In the genomic region with DNA sequence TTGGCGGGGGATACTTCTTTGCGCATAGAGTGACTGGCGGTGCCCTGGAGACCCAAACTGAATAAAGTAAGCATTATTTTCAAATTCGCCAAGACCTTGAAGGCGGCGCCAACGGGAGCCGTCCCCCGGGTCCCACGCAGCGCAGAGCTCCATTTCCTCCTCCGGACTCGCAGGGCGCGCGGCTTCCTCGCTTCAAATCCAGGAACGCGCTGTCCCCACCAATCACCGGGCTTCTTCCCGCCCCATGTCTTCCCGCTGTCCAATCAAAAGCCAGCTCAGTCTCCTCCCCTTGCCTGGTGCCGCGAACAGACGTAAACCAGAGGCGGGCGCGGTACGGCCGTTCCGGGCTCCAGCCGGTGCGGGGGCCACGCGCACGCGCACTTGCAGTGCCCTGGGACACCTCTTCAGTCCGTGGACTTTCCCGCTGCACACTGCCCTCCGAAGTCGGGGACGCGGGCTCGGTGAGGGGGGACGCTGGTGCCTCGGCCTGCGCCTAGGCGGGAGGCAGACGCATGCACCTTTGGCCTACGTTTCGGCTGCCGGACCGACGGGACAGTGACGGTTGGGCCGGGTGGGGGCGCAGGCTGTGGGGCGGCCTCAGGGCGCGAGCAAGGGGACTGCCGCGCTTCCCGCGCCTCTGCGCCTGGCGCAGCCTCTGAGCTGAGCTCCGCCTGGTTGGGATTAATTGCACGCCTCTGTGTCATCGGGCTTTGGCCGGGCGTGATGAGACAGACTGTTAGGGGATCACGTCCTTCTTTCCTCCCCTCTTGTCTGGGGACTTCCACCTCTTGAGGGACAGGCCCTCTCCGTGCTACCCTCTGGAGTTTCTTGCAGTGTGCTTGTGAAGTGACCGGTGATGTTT, we compare ENCODE assay signal across 8 cellular contexts. TPM values are rescaled to one million over a fixed set of nuclear protein-coding genes. Genes with fewer than 3 reads are reported as not detected.
DNase-seq lines count a peak whose midpoint lies in the region; ATAC-seq and TF ChIP-seq lines count a peak whose summit lies in the region.

A gene with protein sequence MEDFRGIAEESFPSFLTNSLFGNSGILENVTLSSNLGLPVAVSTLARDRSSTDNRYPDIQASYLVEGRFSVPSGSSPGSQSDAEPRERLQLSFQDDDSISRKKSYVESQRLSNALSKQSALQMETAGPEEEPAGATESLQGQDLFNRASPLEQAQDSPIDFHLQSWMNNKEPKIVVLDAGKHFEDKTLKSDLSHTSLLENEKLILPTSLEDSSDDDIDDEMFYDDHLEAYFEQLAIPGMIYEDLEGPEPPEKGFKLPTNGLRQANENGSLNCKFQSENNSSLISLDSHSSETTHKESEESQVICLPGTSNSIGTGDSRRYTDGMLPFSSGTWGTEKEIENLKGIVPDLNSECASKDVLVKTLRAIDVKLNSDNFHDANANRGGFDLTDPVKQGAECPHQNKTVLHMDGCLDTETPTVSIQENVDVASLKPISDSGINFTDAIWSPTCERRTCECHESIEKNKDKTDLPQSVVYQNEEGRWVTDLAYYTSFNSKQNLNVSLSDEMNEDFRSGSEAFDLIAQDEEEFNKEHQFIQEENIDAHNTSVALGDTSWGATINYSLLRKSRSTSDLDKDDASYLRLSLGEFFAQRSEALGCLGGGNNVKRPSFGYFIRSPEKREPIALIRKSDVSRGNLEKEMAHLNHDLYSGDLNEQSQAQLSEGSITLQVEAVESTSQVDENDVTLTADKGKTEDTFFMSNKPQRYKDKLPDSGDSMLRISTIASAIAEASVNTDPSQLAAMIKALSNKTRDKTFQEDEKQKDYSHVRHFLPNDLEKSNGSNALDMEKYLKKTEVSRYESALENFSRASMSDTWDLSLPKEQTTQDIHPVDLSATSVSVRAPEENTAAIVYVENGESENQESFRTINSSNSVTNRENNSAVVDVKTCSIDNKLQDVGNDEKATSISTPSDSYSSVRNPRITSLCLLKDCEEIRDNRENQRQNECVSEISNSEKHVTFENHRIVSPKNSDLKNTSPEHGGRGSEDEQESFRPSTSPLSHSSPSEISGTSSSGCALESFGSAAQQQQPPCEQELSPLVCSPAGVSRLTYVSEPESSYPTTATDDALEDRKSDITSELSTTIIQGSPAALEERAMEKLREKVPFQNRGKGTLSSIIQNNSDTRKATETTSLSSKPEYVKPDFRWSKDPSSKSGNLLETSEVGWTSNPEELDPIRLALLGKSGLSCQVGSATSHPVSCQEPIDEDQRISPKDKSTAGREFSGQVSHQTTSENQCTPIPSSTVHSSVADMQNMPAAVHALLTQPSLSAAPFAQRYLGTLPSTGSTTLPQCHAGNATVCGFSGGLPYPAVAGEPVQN (N-terminal part only) (plus strand): TSS at position 386 of the 862 bp plus-strand sequence. CDS start 8,063 bp downstream, outside the sequence.

- DNase-seq in DMS53 treated with DMSO at 0.1 percent for 48 hours (lab: John Stamatoyannopoulos, UW; ENCODE audit: unreplicated experiment): peak; percentile 99
- peak; percentile 100 for DNase-seq in KBM-7
- peak; percentile 96 for DNase-seq in activated T-cell treated with anti-CD3 and anti-CD28 coated beads, Interleukin-2, amount 50 U/mL, for 24 hours
- peak; percentile 100 for DNase-seq in erythroblast (lab: John Stamatoyannopoulos, UW)
- peak; percentile 92 to 93 for DNase-seq in stimulated activated CD8-positive, alpha-beta memory T cell treated with anti-CD3 and anti-CD28 coated beads, Interleukin-7, amount 100 ng/mL, for 1 hour (ENCODE audit: low read depth in 2 of 2)

- ATAC-seq in GM21717 (IDR thresholded peaks at IDR 0.05; ENCODE audit: unreplicated experiment): peak; percentile 77

- in situ Hi-C loops in KBM-7 (cut with MboI; ENCODE audit: low pct_unique_long_range_greater_than_20kb, low sequenced_read_pairs): no loop called here

- peaks cover 23% of the 10 kb centered on the region for H3K4me1 ChIP-seq in mucosa of stomach (ENCODE audit: control insufficient read depth, insufficient read depth, low read length)

- H3K4me3 Mint-ChIP-seq in activated T-cell treated with anti-CD3 and anti-CD28 coated beads, Interleukin-2, amount 50 U/mL, for 24 hours: peak within 1 kb of the TSS; percentile 94

- peaks cover 19% of the 10 kb centered on the region for H3K4me1 Mint-ChIP-seq in activated T-cell treated with anti-CD3 and anti-CD28 coated beads, Interleukin-2, amount 50 U/mL, for 24 hours (ENCODE audit: low read depth)

- no peaks in the 10 kb centered on the region for H3K9me3 ChIP-seq in mucosa of stomach (ENCODE audit: control insufficient read depth, low read length)

- H3K36me3 ChIP-seq in mucosa of stomach (ENCODE audit: control insufficient read depth, insufficient read depth, low read length): no peaks in the 10 kb centered on the region

- peak within 1 kb of the TSS; percentile 93 for H3K4me3 ChIP-seq in mucosa of stomach (ENCODE audit: low read length)

- TF ChIP-seq POLR2A in erythroblast (IDR thresholded peaks at IDR 0.05; ENCODE audit: low read length): peak; percentile 99

- H3K36me3 Mint-ChIP-seq in activated T-cell treated with anti-CD3 and anti-CD28 coated beads, Interleukin-2, amount 50 U/mL, for 24 hours (ENCODE audit: low read depth): peaks cover 30% of the 10 kb centered on the region

- peak within 1 kb of the TSS; percentile 78 for H3K9ac ChIP-seq in mucosa of stomach (ENCODE audit: low read length)

- no peaks in the 10 kb centered on the region for H3K27me3 ChIP-seq in mucosa of stomach (ENCODE audit: control insufficient read depth, insufficient read depth, low read length)

- H3K27ac Mint-ChIP-seq in activated T-cell treated with anti-CD3 and anti-CD28 coated beads, Interleukin-2, amount 50 U/mL, for 24 hours: peak within 1 kb of the TSS; percentile 95

- H3K27me3 Mint-ChIP-seq in activated T-cell treated with anti-CD3 and anti-CD28 coated beads, Interleukin-2, amount 50 U/mL, for 24 hours: no peaks in the 10 kb centered on the region

- H3K9me3 Mint-ChIP-seq in activated T-cell treated with anti-CD3 and anti-CD28 coated beads, Interleukin-2, amount 50 U/mL, for 24 hours: no peaks in the 10 kb centered on the region

TF ChIP-seq in PFSK-1, 5 proteins besides CTCF, POLR2A, EP300 and RAD21:
- TF ChIP-seq TAF1 (IDR thresholded peaks at IDR 0.05; ENCODE audit: borderline replicate concordance, insufficient read depth, low read length): peak; percentile 78
- peak; percentile 87 for TF ChIP-seq FOXP2 (optimal IDR thresholded peaks at IDR 0.05; ENCODE audit: borderline replicate concordance, extremely low read depth, extremely low read length, insufficient read depth)
- TF ChIP-seq, protein P1, sequence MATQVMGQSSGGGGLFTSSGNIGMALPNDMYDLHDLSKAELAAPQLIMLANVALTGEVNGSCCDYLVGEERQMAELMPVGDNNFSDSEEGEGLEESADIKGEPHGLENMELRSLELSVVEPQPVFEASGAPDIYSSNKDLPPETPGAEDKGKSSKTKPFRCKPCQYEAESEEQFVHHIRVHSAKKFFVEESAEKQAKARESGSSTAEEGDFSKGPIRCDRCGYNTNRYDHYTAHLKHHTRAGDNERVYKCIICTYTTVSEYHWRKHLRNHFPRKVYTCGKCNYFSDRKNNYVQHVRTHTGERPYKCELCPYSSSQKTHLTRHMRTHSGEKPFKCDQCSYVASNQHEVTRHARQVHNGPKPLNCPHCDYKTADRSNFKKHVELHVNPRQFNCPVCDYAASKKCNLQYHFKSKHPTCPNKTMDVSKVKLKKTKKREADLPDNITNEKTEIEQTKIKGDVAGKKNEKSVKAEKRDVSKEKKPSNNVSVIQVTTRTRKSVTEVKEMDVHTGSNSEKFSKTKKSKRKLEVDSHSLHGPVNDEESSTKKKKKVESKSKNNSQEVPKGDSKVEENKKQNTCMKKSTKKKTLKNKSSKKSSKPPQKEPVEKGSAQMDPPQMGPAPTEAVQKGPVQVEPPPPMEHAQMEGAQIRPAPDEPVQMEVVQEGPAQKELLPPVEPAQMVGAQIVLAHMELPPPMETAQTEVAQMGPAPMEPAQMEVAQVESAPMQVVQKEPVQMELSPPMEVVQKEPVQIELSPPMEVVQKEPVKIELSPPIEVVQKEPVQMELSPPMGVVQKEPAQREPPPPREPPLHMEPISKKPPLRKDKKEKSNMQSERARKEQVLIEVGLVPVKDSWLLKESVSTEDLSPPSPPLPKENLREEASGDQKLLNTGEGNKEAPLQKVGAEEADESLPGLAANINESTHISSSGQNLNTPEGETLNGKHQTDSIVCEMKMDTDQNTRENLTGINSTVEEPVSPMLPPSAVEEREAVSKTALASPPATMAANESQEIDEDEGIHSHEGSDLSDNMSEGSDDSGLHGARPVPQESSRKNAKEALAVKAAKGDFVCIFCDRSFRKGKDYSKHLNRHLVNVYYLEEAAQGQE (IDR thresholded peaks at IDR 0.05; ENCODE audit: insufficient read depth in 1 of 2, low read depth in 2 of 2, low read length in 2 of 2): peak in 1 of 2 experiments; percentile 6; a peak in 1 of 4 replicates
- 0 out of 2 replicates have a peak, but pooled peaks have one; percentile 54 for TF ChIP-seq SIN3A (IDR thresholded peaks at IDR 0.05; ENCODE audit: borderline replicate concordance, insufficient read depth, low read length)
- TF ChIP-seq POLR2AphosphoS5 (IDR thresholded peaks at IDR 0.05; ENCODE audit: low read depth, low read length): peak; percentile 93

RNA-seq across cellular contexts. Expression of the gene that starts here (rescaled TPM):
- polyA plus RNA-seq in PFSK-1 (2012; ENCODE audit: insufficient read length, low read depth): 8.4 TPM

Comparison
In these comparisons a context has a peak if more than half of its experiments do, and no peak if none do; other contexts are left out.
1. Peak in every context shown above with its lines: DNase-seq, ATAC-seq and H3K4me3 ChIP-seq.